26 cellular contexts compared by ENCODE assay signal in genomic region chr9:81411961-81412360, GRCh38.
DNase-seq lines count a peak whose midpoint lies in the region.
"Had no signal": no experiment of that assay in that cellular context is flagged by ENCODE, and none has a peak within 500 bp of the region (broad histone marks: within the 10 kb centered on the region; RNA-seq: fewer than 3 reads in every experiment).

No MANE protein-coding gene starts in this region.

- intact Hi-C loops in cardiac septum (cut with DNase I), result no loop called here

- DNase-seq in DMS53 (lab: John Stamatoyannopoulos, UW) (peak; percentile 8), DMS53 treated with DMSO at 0.1 percent for 48 hours (lab: John Stamatoyannopoulos, UW; ENCODE audit: unreplicated experiment) (no peak), HT1080 (ENCODE audit: low read depth) (peak; percentile 59), astrocyte of the hippocampus (ENCODE audit: low read depth, low spot score) (peak; percentile 7), kidney tubule cell (ENCODE audit: low spot score) (peak; percentile 50), substantia nigra (lab: John Stamatoyannopoulos, UW) (no peak), NCI-H526 treated with DMSO at 0.1 percent for 48 hours (lab: John Stamatoyannopoulos, UW) (no peak), cardiac septum (ENCODE audit: low spot score) (no peak)
- DNase-seq: 8988T; activated CD4-positive, alpha-beta memory T cell treated with anti-CD3 and anti-CD28 coated beads for 36 hours; activated CD8-positive, alpha-beta memory T cell treated with anti-CD3 and anti-CD28 coated beads, Interleukin-2, amount 50 U/mL, for 48 hours; AML-193; caudate nucleus; CD4-positive, alpha-beta T cell; Karpas-422; left ventricle myocardium superior; midbrain; natural killer cell; NCI-H2171 treated with DMSO at 0.1 percent for 48 hours; NCI-H526; occipital lobe; Peyer's patch; stimulated activated naive CD8-positive, alpha-beta T cell treated with anti-CD3 and anti-CD28 coated beads, Interleukin-15, amount 100 ng/mL, for 72 hours; tibial artery had no signal

- H3K27ac ChIP-seq in substantia nigra (ENCODE audit: low read depth, low read length, poor library complexity, severe bottlenecking), result no peak overlapping the region
- H3K27ac ChIP-seq: HL-60, Peyer's patch, skin epidermis, tibial artery had no signal

Comparison
In these comparisons a context has a peak if more than half of its experiments do, and no peak if none do; other contexts are left out.
1. DNase-seq: peak in DMS53 (single experiment), HT1080 (single experiment), astrocyte of the hippocampus (single experiment) and kidney tubule cell (single experiment); none in DMS53 treated with DMSO at 0.1 percent for 48 hours (single experiment), substantia nigra (0 of 49), NCI-H526 treated with DMSO at 0.1 percent for 48 hours (single experiment) and cardiac septum (single experiment).